In the genomic region with DNA sequence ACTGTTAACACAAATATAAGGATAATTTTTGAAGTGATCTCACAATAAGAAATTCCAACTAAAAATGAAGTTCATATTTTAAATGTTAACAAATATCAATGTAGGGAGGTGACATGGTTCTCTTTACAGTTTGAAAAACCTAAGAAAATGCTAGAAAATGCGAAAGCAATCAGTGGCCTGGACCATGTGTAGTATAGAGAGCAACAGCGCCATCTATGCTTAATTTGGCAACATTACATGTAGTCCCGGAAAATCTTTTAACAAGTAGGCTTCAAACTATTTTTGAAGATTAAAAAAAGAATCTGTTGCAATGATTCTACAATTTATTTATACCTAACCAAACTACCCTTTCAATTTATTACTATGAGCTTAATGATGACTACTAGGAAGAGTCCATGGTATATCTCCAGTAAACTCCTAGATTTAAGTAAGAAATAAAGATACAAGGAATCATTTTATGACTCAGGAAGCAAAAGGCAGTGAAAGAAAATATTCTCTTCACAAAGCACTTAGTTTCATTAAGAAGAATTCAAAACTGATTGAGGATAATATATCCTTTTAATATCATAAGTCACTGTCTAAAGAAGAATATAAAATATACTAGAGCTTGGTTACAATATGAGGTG, we compare ENCODE assay signal across 8 cellular contexts. TPM values are rescaled to one million over a fixed set of nuclear protein-coding genes. Genes with fewer than 3 reads are reported as not detected.
DNase-seq lines count a peak whose midpoint lies in the region; ATAC-seq, FAIRE-seq and TF ChIP-seq lines count a peak whose summit lies in the region.

No MANE protein-coding gene starts in this region.

- H3K4me3 Mint-ChIP-seq in activated naive CD8-positive, alpha-beta T cell treated with anti-CD3 and anti-CD28 coated beads for 36 hours = no peak overlapping the region

- H3K36me3 Mint-ChIP-seq in activated naive CD8-positive, alpha-beta T cell treated with anti-CD3 and anti-CD28 coated beads for 36 hours = peaks cover 21% of the 10 kb centered on the region

- H3K27me3 ChIP-seq in Panc1 (ENCODE audit: control insufficient read depth, insufficient read depth, low read length) (no peaks in the 10 kb centered on the region), dorsolateral prefrontal cortex (no peaks in the 10 kb centered on the region)

- no TSS peak for BruUV-seq in Panc1 (replicated peaks; lab: Mats Ljungman, UMichigan)

- ATAC-seq in Panc1 (no peak; the same call in 1 of the 2 replicates), GM19455 (IDR thresholded peaks at IDR 0.05; ENCODE audit: unreplicated experiment) (no peak)

- H3K27ac Mint-ChIP-seq in activated naive CD8-positive, alpha-beta T cell treated with anti-CD3 and anti-CD28 coated beads for 36 hours = no peak overlapping the region

- H3K4me1 ChIP-seq in Panc1 (ENCODE audit: control insufficient read depth, insufficient read depth, low read length) = no peaks in the 10 kb centered on the region

- H3K27ac ChIP-seq in Panc1 (ENCODE audit: low read length) (no peak overlapping the region), dorsolateral prefrontal cortex (peak overlapping the region in 47 of 59 donors; percentile 1 to 92 (median 69))

- no peaks in the 10 kb centered on the region for H3K9me3 Mint-ChIP-seq in activated naive CD8-positive, alpha-beta T cell treated with anti-CD3 and anti-CD28 coated beads for 36 hours

- no peak for FAIRE-seq in HTR-8/SVneo (lab: Jason Lieb, UNC)

- no peak overlapping the region for H3K4me3 ChIP-seq in Panc1 (ENCODE audit: low read depth in 2 of 2, low read length in 2 of 2)
- H3K4me3 ChIP-seq in dorsolateral prefrontal cortex = no peak overlapping the region

- CTCF ChIA-PET in Panc1 (lab: Charles Lee) = no interaction called here

- peaks cover 13% of the 10 kb centered on the region for H3K36me3 ChIP-seq in Panc1 (ENCODE audit: control insufficient read depth, insufficient read depth, low read length)

- no peaks in the 10 kb centered on the region for H3K4me1 Mint-ChIP-seq in activated naive CD8-positive, alpha-beta T cell treated with anti-CD3 and anti-CD28 coated beads for 36 hours

- TF ChIP-seq CTCF in Panc1 (IDR thresholded peaks at IDR 0.05) = peak; percentile 82; the same call in 1 of the 2 replicates
- peak; percentile 79 to 97 (median 88) for TF ChIP-seq CTCF in dorsolateral prefrontal cortex (IDR thresholded peaks at IDR 0.05 in 54 of 56, conservative IDR thresholded peaks at IDR 0.05 in 2 of 56; ENCODE audit: low read depth in 1 of 56, partially characterized antibody in 56 of 56)

- in situ Hi-C loops in Panc1 (cut with HindIII; ENCODE audit: low pct_unique_long_range_greater_than_20kb, low sequenced_read_pairs) = no loop called here

- peak; percentile 51 for DNase-seq in DMS53 treated with DMSO at 0.1 percent for 48 hours (lab: John Stamatoyannopoulos, UW; ENCODE audit: unreplicated experiment)
- DNase-seq in HTR-8/SVneo (ENCODE audit: insufficient read length, low spot score) = peak; percentile 45
- peak; percentile 12 for DNase-seq in Panc1 (ENCODE audit: low read depth, low spot score)
- peak in 1 of 10 donors; percentile 23 for DNase-seq in dorsolateral prefrontal cortex
- DNase-seq in lung microvascular endothelial cell (ENCODE audit: low read depth in 2 of 2) = peak; percentile 68 to 83
- DNase-seq in activated naive CD8-positive, alpha-beta T cell treated with anti-CD3 and anti-CD28 coated beads for 36 hours = no peak
- no peak for DNase-seq in NCI-H128 (lab: John Stamatoyannopoulos, UW; ENCODE audit: unreplicated experiment)

- POLR2A ChIA-PET in Panc1 (lab: Charles Lee) = no interaction called here

- no peaks in the 10 kb centered on the region for H3K9me3 ChIP-seq in Panc1 (ENCODE audit: control insufficient read depth, insufficient read depth, low read depth, low read length)

- no peaks in the 10 kb centered on the region for H3K27me3 Mint-ChIP-seq in activated naive CD8-positive, alpha-beta T cell treated with anti-CD3 and anti-CD28 coated beads for 36 hours

- intact Hi-C loops in Panc1 (cut with micrococcal nuclease; ENCODE audit: unreplicated experiment) (no loop called here), dorsolateral prefrontal cortex (cut with DNase I) (no loop called here)

RNA-seq across cellular contexts. Expression of a gene that starts 33.3 kb away (rescaled TPM):
- 154 TPM for total RNA-seq in Panc1 (2021; ENCODE audit: unreplicated experiment)
- polyA plus RNA-seq in Panc1 (2012; ENCODE audit: insufficient read length) = 105 TPM
- total RNA-seq in dorsolateral prefrontal cortex = 100 to 1,000 TPM; 113 to 234 (median 181) TPM
- total RNA-seq in lung microvascular endothelial cell = 50.8 and 57.1 TPM in 2 replicates
- 100 to 1,000 TPM; 174 to 180 TPM for total RNA-seq in activated naive CD8-positive, alpha-beta T cell treated with anti-CD3 and anti-CD28 coated beads for 36 hours

RNA-seq across cellular contexts. Expression of a gene that starts 38.4 kb away (rescaled TPM):
- total RNA-seq in Panc1 (2021; ENCODE audit: unreplicated experiment) (not detected), dorsolateral prefrontal cortex (not detected), lung microvascular endothelial cell (not detected in 2 replicates)
- not detected for polyA plus RNA-seq in Panc1 (2012; ENCODE audit: insufficient read length)
- not detected for total RNA-seq in activated naive CD8-positive, alpha-beta T cell treated with anti-CD3 and anti-CD28 coated beads for 36 hours

Comparison
In these comparisons a context has a peak if more than half of its experiments do, and no peak if none do; other contexts are left out.
1. DNase-seq: peak in DMS53 treated with DMSO at 0.1 percent for 48 hours (single experiment), HTR-8/SVneo (single experiment), Panc1 (single experiment) and lung microvascular endothelial cell (2 of 2); none in activated naive CD8-positive, alpha-beta T cell treated with anti-CD3 and anti-CD28 coated beads for 36 hours (single experiment) and NCI-H128 (single experiment).